14 cellular contexts compared by ENCODE assay signal in the genomic region with DNA sequence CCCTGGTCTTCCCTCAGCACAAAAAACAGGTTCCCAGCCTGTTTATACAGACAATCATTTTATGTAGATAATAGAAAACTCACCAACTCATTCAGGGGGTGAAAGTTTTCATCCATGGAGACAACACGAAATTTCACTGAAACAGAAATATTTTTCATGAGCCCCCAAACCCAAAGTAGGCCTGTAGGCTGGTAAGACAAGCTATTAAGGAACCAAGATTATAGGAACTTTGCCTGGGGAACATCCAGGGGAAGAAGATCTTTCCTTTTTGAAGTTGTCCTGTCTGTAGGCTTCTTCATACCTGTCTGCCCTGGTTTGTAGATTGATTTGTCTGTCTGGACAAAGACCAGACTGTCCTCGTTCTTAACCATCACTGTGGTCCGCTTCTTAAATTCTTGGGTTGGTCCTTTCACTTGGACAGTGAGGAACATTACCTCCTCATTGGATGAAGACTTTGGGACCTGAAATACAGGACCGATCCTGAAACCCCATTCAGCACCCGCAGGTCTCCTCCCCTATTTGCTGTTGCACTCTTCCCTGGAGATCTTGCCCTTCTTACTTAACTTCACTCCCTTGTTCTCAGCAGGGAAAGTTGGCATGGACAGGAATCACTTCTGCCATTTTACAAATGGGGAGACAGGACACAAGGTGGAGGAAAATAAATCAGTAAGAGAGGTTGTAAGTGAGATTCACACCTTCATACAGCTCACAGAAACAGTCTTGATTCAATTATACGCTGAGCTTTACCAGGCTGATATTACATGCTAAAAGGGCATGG. TPM values are rescaled to one million over a fixed set of nuclear protein-coding genes. Genes with fewer than 3 reads are reported as not detected.
"Had no signal": no experiment of that assay in that cellular context is flagged by ENCODE, and none has a peak within 500 bp of the region (broad histone marks: within the 10 kb centered on the region; RNA-seq: fewer than 3 reads in every experiment).

No MANE protein-coding gene starts in this region.

- H3K9me3 ChIP-seq: ovary, SJSA1, thyroid gland had no signal

- H3K36me3 ChIP-seq: ovary, SJSA1, thyroid gland had no signal

- H3K27me3 ChIP-seq: hepatocyte, ovary, thyroid gland had no signal

- H3K4me3 ChIP-seq: hepatocyte, SJSA1, thyroid gland had no signal

- H3K27ac ChIP-seq: hepatocyte, ovary, SJSA1 had no signal

- H3K79me2 ChIP-seq: hepatocyte had no signal

- DNase-seq: activated B cell treated with CpG ODN at 0.5 μM for 24 hours; activated CD4-positive, alpha-beta T cell treated with anti-CD3 and anti-CD28 coated beads, Interleukin-2, amount 10 ng/mL, durations not matched to agents 7 days and 5 days; activated CD8-positive, alpha-beta memory T cell treated with anti-CD3 and anti-CD28 coated beads for 24 hours; activated gamma-delta T cell treated with Interleukin-2 at 50 U/mL for 16 hours; amniotic stem cell; effector memory CD4-positive, alpha-beta T cell; foreskin melanocyte; islet precursor cell; ovary; RPMI8226; T-helper 2 cell; thyroid gland had no signal

- H2AFZ ChIP-seq: hepatocyte had no signal

- H3K4me1 ChIP-seq: SJSA1, thyroid gland had no signal

RNA-seq across cellular contexts. Expression of a gene that starts 3.5 kb away (rescaled TPM):
- total RNA-seq: activated B cell treated with CpG ODN at 0.5 μM for 24 hours; activated CD4-positive, alpha-beta T cell treated with anti-CD3 and anti-CD28 coated beads, Interleukin-2, amount 10 ng/mL, durations not matched to agents 7 days and 5 days had no signal
